33 cellular contexts compared by ENCODE assay signal in the genomic region with DNA sequence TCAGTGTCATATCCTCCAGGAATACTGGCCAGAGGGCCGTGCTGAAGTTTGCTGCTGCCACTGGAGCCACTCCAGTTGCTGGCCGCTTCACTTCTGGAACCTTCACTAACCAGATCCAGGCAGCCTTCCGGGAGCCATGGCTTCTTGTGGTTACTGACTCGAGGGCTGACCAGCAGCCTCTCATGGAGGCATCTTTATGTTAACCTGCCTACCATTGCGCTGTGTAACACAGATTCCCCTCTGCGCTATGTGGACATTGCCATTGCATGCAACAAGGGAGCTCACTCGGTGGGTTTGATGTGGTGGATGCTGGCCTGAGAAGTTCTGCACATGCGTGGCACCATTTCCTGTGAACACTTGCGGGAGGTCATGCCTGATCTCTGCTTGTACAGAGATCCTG.
"Had no signal": no experiment of that assay in that cellular context is flagged by ENCODE, and none has a peak within 500 bp of the region (broad histone marks: within the 10 kb centered on the region; RNA-seq: fewer than 3 reads in every experiment).

No MANE protein-coding gene starts in this region.

- H3K9me3 Mint-ChIP-seq: activated B cell treated with CpG ODN at 0.5 μM for 24 hours; activated CD4-positive, alpha-beta memory T cell treated with anti-CD3 and anti-CD28 coated beads for 36 hours; activated CD4-positive, alpha-beta T cell treated with anti-CD3 and anti-CD28 coated beads, Interleukin-2, amount 10 ng/mL, durations not matched to agents 24 days and 14 days; activated naive CD4-positive, alpha-beta T cell treated with anti-CD3 and anti-CD28 coated beads for 36 hours; activated naive CD4-positive, alpha-beta T cell treated with anti-CD3 and anti-CD28 coated beads, Interleukin-2, amount 50 U/mL, for 72 hours; activated naive CD8-positive, alpha-beta T cell treated with anti-CD3 and anti-CD28 coated beads for 36 hours; activated T-cell treated with anti-CD3 and anti-CD28 coated beads, Interleukin-2, amount 50 U/mL, for 72 hours; activated T-helper 1 cell treated with anti-CD3 and anti-CD28 coated beads, Interleukin-12 subunit alpha, Interleukin-12 subunit beta, Interleukin-2, Interleukin-4 antibody, amounts not matched to agents 30 ng/mL and 10 ng/mL and 1 ng/mL, durations not matched to agents 14 hours and 24 hours and 36 hours; activated T-helper 17 cell treated with anti-CD3 and anti-CD28 coated beads, Interleukin-2, amount 50 U/mL, for 72 hours; T-helper 1 cell treated with Interleukin-12 subunit alpha and Interleukin-12 subunit beta and Interleukin-4 antibody, amounts not matched to agents 30 μg/mL and 1 μg/mL, for 36 hours; T-helper 2 cell treated with Interferon-gamma antibody and Interleukin-4, amounts not matched to agents 5 μg/mL and 100 μg/mL, for 36 hours had no signal

- ATAC-seq: activated naive CD4-positive, alpha-beta T cell treated with anti-CD3 and anti-CD28 coated beads, Interleukin-2, amount 50 U/mL, for 72 hours; activated T-cell treated with anti-CD3 and anti-CD28 coated beads, Interleukin-2, amount 50 U/mL, for 72 hours; activated T-helper 17 cell treated with anti-CD3 and anti-CD28 coated beads, Interleukin-2, amount 50 U/mL, for 72 hours; body of pancreas had no signal

- H3K27me3 Mint-ChIP-seq: activated B cell treated with CpG ODN at 0.5 μM for 24 hours; activated CD4-positive, alpha-beta memory T cell treated with anti-CD3 and anti-CD28 coated beads for 36 hours; activated CD4-positive, alpha-beta T cell treated with anti-CD3 and anti-CD28 coated beads, Interleukin-2, amount 10 ng/mL, durations not matched to agents 24 days and 14 days; activated naive CD8-positive, alpha-beta T cell treated with anti-CD3 and anti-CD28 coated beads for 36 hours; activated T-helper 17 cell treated with anti-CD3 and anti-CD28 coated beads, Interleukin-2, amount 50 U/mL, for 72 hours had no signal

- H3K27ac ChIP-seq: adrenal gland, body of pancreas, brain microvascular endothelial cell, breast epithelium, VCaP had no signal

- H3K27me3 ChIP-seq: adrenal gland, body of pancreas, brain microvascular endothelial cell, breast epithelium had no signal

- H3K27ac Mint-ChIP-seq: activated B cell treated with CpG ODN at 0.5 μM for 24 hours; activated CD4-positive, alpha-beta memory T cell treated with anti-CD3 and anti-CD28 coated beads for 36 hours; activated naive CD4-positive, alpha-beta T cell treated with anti-CD3 and anti-CD28 coated beads for 36 hours; activated naive CD8-positive, alpha-beta T cell treated with anti-CD3 and anti-CD28 coated beads for 36 hours; activated T-cell treated with anti-CD3 and anti-CD28 coated beads, Interleukin-2, amount 50 U/mL, for 72 hours; activated T-helper 1 cell treated with anti-CD3 and anti-CD28 coated beads, Interleukin-12 subunit alpha, Interleukin-12 subunit beta, Interleukin-2, Interleukin-4 antibody, amounts not matched to agents 30 ng/mL and 10 ng/mL and 1 ng/mL, durations not matched to agents 14 hours and 24 hours and 36 hours; activated T-helper 17 cell treated with anti-CD3 and anti-CD28 coated beads, Interleukin-2, amount 50 U/mL, for 72 hours; T-helper 1 cell treated with Interleukin-12 subunit alpha and Interleukin-12 subunit beta and Interleukin-4 antibody, amounts not matched to agents 30 μg/mL and 1 μg/mL, for 36 hours; T-helper 2 cell treated with Interferon-gamma antibody and Interleukin-4, amounts not matched to agents 5 μg/mL and 100 μg/mL, for 36 hours had no signal

- H3K9me3 ChIP-seq: adrenal gland, body of pancreas, breast epithelium had no signal

- H3K36me3 ChIP-seq: brain microvascular endothelial cell, breast epithelium had no signal

- H3K4me3 ChIP-seq: adrenal gland, body of pancreas, breast epithelium had no signal

- H3K4me1 Mint-ChIP-seq: activated B cell treated with CpG ODN at 0.5 μM for 24 hours; activated T-helper 17 cell treated with anti-CD3 and anti-CD28 coated beads, Interleukin-2, amount 50 U/mL, for 72 hours had no signal

- H3K4me3 Mint-ChIP-seq: activated B cell treated with CpG ODN at 0.5 μM for 24 hours; activated CD4-positive, alpha-beta memory T cell treated with anti-CD3 and anti-CD28 coated beads for 36 hours; activated CD4-positive, alpha-beta T cell treated with anti-CD3 and anti-CD28 coated beads, Interleukin-2, amount 10 ng/mL, durations not matched to agents 24 days and 14 days; activated naive CD4-positive, alpha-beta T cell treated with anti-CD3 and anti-CD28 coated beads for 36 hours; activated naive CD8-positive, alpha-beta T cell treated with anti-CD3 and anti-CD28 coated beads for 36 hours; activated T-cell treated with anti-CD3 and anti-CD28 coated beads, Interleukin-2, amount 50 U/mL, for 72 hours; activated T-helper 1 cell treated with anti-CD3 and anti-CD28 coated beads, Interleukin-12 subunit alpha, Interleukin-12 subunit beta, Interleukin-2, Interleukin-4 antibody, amounts not matched to agents 30 ng/mL and 10 ng/mL and 1 ng/mL, durations not matched to agents 14 hours and 24 hours and 36 hours; activated T-helper 17 cell treated with anti-CD3 and anti-CD28 coated beads, Interleukin-2, amount 50 U/mL, for 72 hours; T-helper 1 cell treated with Interleukin-12 subunit alpha and Interleukin-12 subunit beta and Interleukin-4 antibody, amounts not matched to agents 30 μg/mL and 1 μg/mL, for 36 hours; T-helper 2 cell treated with Interferon-gamma antibody and Interleukin-4, amounts not matched to agents 5 μg/mL and 100 μg/mL, for 36 hours had no signal

- DNase-seq: activated B cell treated with CpG ODN at 0.5 μM for 24 hours; activated CD4-positive, alpha-beta memory T cell treated with anti-CD3 and anti-CD28 coated beads for 36 hours; activated CD4-positive, alpha-beta T cell treated with anti-CD3 and anti-CD28 coated beads for 4 hours; activated CD4-positive, alpha-beta T cell treated with anti-CD3 and anti-CD28 coated beads, Interleukin-2, amount 10 ng/mL, durations not matched to agents 24 days and 14 days; activated CD4-positive, alpha-beta T cell treated with anti-CD3 and anti-CD28 coated beads, Interleukin-2, amount 50 U/mL, for 1 hour; activated CD4-positive, alpha-beta T cell treated with anti-CD3 and anti-CD28 coated beads, Interleukin-2, amount 50 U/mL, for 4 hours; activated CD4-positive, CD25-positive, alpha-beta regulatory T cell treated with anti-CD3 and anti-CD28 coated beads, Interleukin-2, amount 50 U/mL, for 72 hours; activated CD8-positive, alpha-beta memory T cell treated with anti-CD3 and anti-CD28 coated beads, Interleukin-2, amount 50 U/mL, for 4 hours; activated effector memory CD4-positive, alpha-beta T cell treated with anti-CD3 and anti-CD28 coated beads, Interleukin-2, amount 50 U/mL, for 16 hours; activated gamma-delta T cell treated with Interleukin-2 at 50 U/mL for 16 hours; activated naive CD4-positive, alpha-beta T cell; activated naive CD4-positive, alpha-beta T cell treated with anti-CD3 and anti-CD28 coated beads for 36 hours; activated naive CD4-positive, alpha-beta T cell treated with anti-CD3 and anti-CD28 coated beads, Interleukin-2, amount 50 U/mL, for 16 hours; activated naive CD8-positive, alpha-beta T cell treated with anti-CD3 and anti-CD28 coated beads for 36 hours; activated T-cell treated with anti-CD3 and anti-CD28 coated beads for 4 hours; activated T-cell treated with anti-CD3 and anti-CD28 coated beads, Interleukin-2, amount 50 U/mL, for 1 hour; activated T-cell treated with anti-CD3 and anti-CD28 coated beads, Interleukin-2, amount 50 U/mL, for 72 hours; adrenal gland; amniotic stem cell; aorta; body of pancreas; brain microvascular endothelial cell; central memory CD4-positive, alpha-beta T cell; T-helper 1 cell; T-helper 2 cell; T-helper 9 cell had no signal

- H3K4me1 ChIP-seq: adrenal gland, body of pancreas, breast epithelium had no signal
